ENCODE assay signal across 8 cellular contexts in genomic region chr16:30615358-30616076, GRCh38. TPM values are rescaled to one million over a fixed set of nuclear protein-coding genes. Genes with fewer than 3 reads are reported as not detected.
DNase-seq lines count a peak whose midpoint lies in the region; ATAC-seq and TF ChIP-seq lines count a peak whose summit lies in the region.

No MANE protein-coding gene starts in this region.

- TF ChIP-seq CTCF in BJ (IDR thresholded peaks at IDR 0.05; ENCODE audit: insufficient read depth, low read depth, low read length), result peak; percentile 56

- H3K4me1 Mint-ChIP-seq in activated naive CD8-positive, alpha-beta T cell (ENCODE audit: low read depth), result peaks cover 1% of the 10 kb centered on the region

- CTCF ChIA-PET in BJ (lab: Yijun Ruan, JAX), result interaction anchor here (0.6 to 3.1 kb wide), 11 partner anchors 9 to 185 kb away, joined by 3 to 11 read pairs (median 4); partner anchors contain the start of genes DCTPP1 and SEPHS2

- no peak for DNase-seq in BJ (ENCODE audit: low read depth)
- DNase-seq in HT1080 (ENCODE audit: low read depth), result peak; percentile 27
- DNase-seq in SKM-1 treated with dmso at 0.1 percent for 144 hours (lab: John Stamatoyannopoulos, UW; ENCODE audit: unreplicated experiment), result peak; percentile 43
- DNase-seq in left kidney (ENCODE audit: low read depth, low spot score), result peak; percentile 41
- DNase-seq in stimulated activated CD8-positive, alpha-beta memory T cell treated with anti-CD3 and anti-CD28 coated beads, Interleukin-2, amount 100 ng/mL, for 1 hour (ENCODE audit: low read depth in 2 of 2), result peak; percentile 31 to 35

- no peaks in the 10 kb centered on the region for H3K36me3 Mint-ChIP-seq in activated naive CD8-positive, alpha-beta T cell

- no peak overlapping the region for H3K4me3 Mint-ChIP-seq in activated naive CD8-positive, alpha-beta T cell

- no peaks in the 10 kb centered on the region for H3K36me3 ChIP-seq in BJ (ENCODE audit: control insufficient read depth, insufficient read depth, low read length)

- H3K27me3 Mint-ChIP-seq in activated naive CD8-positive, alpha-beta T cell, result no peaks in the 10 kb centered on the region

- H3K27ac Mint-ChIP-seq in activated naive CD8-positive, alpha-beta T cell, result peak overlapping the region; percentile 5

- POLR2A ChIA-PET in BJ (lab: Charles Lee), result no interaction called here

- H3K27me3 ChIP-seq in BJ (ENCODE audit: control insufficient read depth, insufficient read depth, low read length), result no peaks in the 10 kb centered on the region

- ATAC-seq in GM21381 (IDR thresholded peaks at IDR 0.05; ENCODE audit: unreplicated experiment), result no peak
- no peak for ATAC-seq in GM21526 (IDR thresholded peaks at IDR 0.05; ENCODE audit: low FRiP score, unreplicated experiment)

- H3K4me3 ChIP-seq in BJ (ENCODE audit: low read depth, low read length), result no peak overlapping the region

- no peaks in the 10 kb centered on the region for H3K9me3 Mint-ChIP-seq in activated naive CD8-positive, alpha-beta T cell (ENCODE audit: low read depth)

RNA-seq across cellular contexts. Expression of gene ZNF689, which starts 5.3 kb away (rescaled TPM):
- 3.6 and 4.1 TPM in 2 replicates for polyA plus RNA-seq in BJ (2011; rRNA removed)
- polyA minus RNA-seq in BJ (2011; rRNA and poly(A)+ RNA removed), result 4.9 and 10.9 TPM in 2 replicates
- total RNA-seq in HT1080 (2014; rRNA removed; shearing (Covaris generic)), result 9.5 and 10.6 TPM in 2 replicates
- polyA plus RNA-seq in HT1080 (2015; cell fraction: cytosol; rRNA removed), result 7.1 and 7.3 TPM in 2 replicates
- polyA plus RNA-seq in HT1080 (2015; cell fraction: nucleus; rRNA removed), result 6.8 and 7.9 TPM in 2 replicates

RNA-seq across cellular contexts. Expression of gene ZNF785, which starts 30.0 kb away (rescaled TPM):
- 6.6 TPM in 2 replicates for polyA plus RNA-seq in BJ (2011; rRNA removed)
- polyA minus RNA-seq in BJ (2011; rRNA and poly(A)+ RNA removed), result 4.4 and 5.4 TPM in 2 replicates
- 5.4 and 7.7 TPM in 2 replicates for total RNA-seq in HT1080 (2014; rRNA removed; shearing (Covaris generic))
- 5.0 and 5.9 TPM in 2 replicates for polyA plus RNA-seq in HT1080 (2015; cell fraction: cytosol; rRNA removed)
- 20.0 and 22.4 TPM in 2 replicates for polyA plus RNA-seq in HT1080 (2015; cell fraction: nucleus; rRNA removed)

RNA-seq across cellular contexts. Expression of gene PRR14, which starts 35.2 kb away (rescaled TPM):
- polyA plus RNA-seq in BJ (2011; rRNA removed), result 5.2 TPM in 2 replicates
- 2.9 and 3.8 TPM in 2 replicates for polyA minus RNA-seq in BJ (2011; rRNA and poly(A)+ RNA removed)
- total RNA-seq in HT1080 (2014; rRNA removed; shearing (Covaris generic)), result 11.0 and 26.6 TPM in 2 replicates
- 33.8 and 36.4 TPM in 2 replicates for polyA plus RNA-seq in HT1080 (2015; cell fraction: cytosol; rRNA removed)
- 65.8 and 75.9 TPM in 2 replicates for polyA plus RNA-seq in HT1080 (2015; cell fraction: nucleus; rRNA removed)

RNA-seq across cellular contexts. Expression of gene FBRS, which starts 42.7 kb away (rescaled TPM):
- polyA plus RNA-seq in BJ (2011; rRNA removed), result 7.8 and 9.4 TPM in 2 replicates
- polyA minus RNA-seq in BJ (2011; rRNA and poly(A)+ RNA removed), result 14.9 and 15.3 TPM in 2 replicates
- total RNA-seq in HT1080 (2014; rRNA removed; shearing (Covaris generic)), result 20.0 and 23.1 TPM in 2 replicates
- polyA plus RNA-seq in HT1080 (2015; cell fraction: cytosol; rRNA removed), result 33.2 and 34.2 TPM in 2 replicates
- 68.5 and 77.9 TPM in 2 replicates for polyA plus RNA-seq in HT1080 (2015; cell fraction: nucleus; rRNA removed)

RNA-seq across cellular contexts. Expression of gene ZNF688, which starts 44.0 kb away (rescaled TPM):
- polyA plus RNA-seq in BJ (2011; rRNA removed), result 6.3 and 8.8 TPM in 2 replicates
- 1.2 and 2.1 TPM in 2 replicates for polyA minus RNA-seq in BJ (2011; rRNA and poly(A)+ RNA removed)
- 6.5 and 7.2 TPM in 2 replicates for total RNA-seq in HT1080 (2014; rRNA removed; shearing (Covaris generic))
- polyA plus RNA-seq in HT1080 (2015; cell fraction: cytosol; rRNA removed), result 4.9 and 5.7 TPM in 2 replicates
- polyA plus RNA-seq in HT1080 (2015; cell fraction: nucleus; rRNA removed), result 6.8 and 6.9 TPM in 2 replicates
